ENCODE assay signal across 22 cellular contexts in the genomic region with DNA sequence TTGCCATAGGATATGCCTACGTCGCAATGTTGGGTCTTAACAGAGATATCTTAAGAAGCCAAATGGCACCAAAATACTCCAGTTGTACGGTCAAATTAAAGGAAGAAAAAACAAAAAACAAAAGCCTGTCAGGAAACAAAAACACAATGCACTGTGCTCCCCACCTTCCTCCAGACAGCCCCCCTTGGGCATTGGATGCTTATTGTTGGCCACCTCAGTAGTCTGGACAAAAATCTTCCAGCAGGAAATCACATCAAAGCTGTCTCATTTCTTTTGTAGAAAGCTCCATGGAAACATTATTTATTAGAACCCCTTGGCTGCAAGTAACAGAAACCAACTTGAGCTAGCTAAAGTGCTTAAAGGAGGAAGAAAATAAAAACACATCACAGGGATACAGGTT.
"Had no signal": no experiment of that assay in that cellular context is flagged by ENCODE, and none has a peak within 500 bp of the region (broad histone marks: within the 10 kb centered on the region; RNA-seq: fewer than 3 reads in every experiment).

No MANE protein-coding gene starts in this region.

- DNase-seq: hippocampal formation; kidney glomerular epithelial cell; left cardiac atrium; lower lobe of right lung; naive thymus-derived CD8-positive, alpha-beta T cell; nephron progenitor cell; ovary; right lobe of liver; stimulated activated CD4-positive, alpha-beta T cell treated with anti-CD3 and anti-CD28 coated beads, Interleukin-1b, Interleukin-23, amount 100 ng/mL, for 48 hours; stimulated activated CD4-positive, alpha-beta T cell treated with anti-CD3 and anti-CD28 coated beads, Interleukin-2, amount 100 ng/mL, for 48 hours; stimulated activated CD4-positive, alpha-beta T cell treated with anti-CD3 and anti-CD28 coated beads, Interleukin-4, amount 100 ng/mL, for 4 hours; stimulated activated CD8-positive, alpha-beta memory T cell treated with anti-CD3 and anti-CD28 coated beads, Interleukin-4, amount 100 ng/mL, for 48 hours; stimulated activated naive CD4-positive, alpha-beta T cell treated with Interleukin-2 at 50 U/mL for 16 hours; stimulated activated naive CD8-positive, alpha-beta T cell treated with anti-CD3 and anti-CD28 coated beads, Interleukin-15, amount 100 ng/mL, for 72 hours; substantia nigra; uterus had no signal

- H3K27ac Mint-ChIP-seq: naive thymus-derived CD8-positive, alpha-beta T cell; nephron progenitor cell; progenitor cell of endocrine pancreas; stimulated activated memory B cell treated with anti-CD40 and anti-IgM and Interleukin-4, amounts not matched to agents 10 μg/mL and 1 μg/mL and 100 μg/mL, for 72 hours; stimulated activated naive CD8-positive, alpha-beta T cell treated with anti-CD3 and anti-CD28 coated beads, Interleukin-15, amount 100 ng/mL, for 72 hours; type B pancreatic cell had no signal

- H3K9me3 ChIP-seq: lower lobe of right lung, ovary, right atrium auricular region, right lobe of liver, tibial nerve, uterus had no signal

- H3K4me1 Mint-ChIP-seq: stimulated activated memory B cell treated with anti-CD40 and anti-IgM and Interleukin-4, amounts not matched to agents 10 μg/mL and 1 μg/mL and 100 μg/mL, for 72 hours; stimulated activated naive CD8-positive, alpha-beta T cell treated with anti-CD3 and anti-CD28 coated beads, Interleukin-15, amount 100 ng/mL, for 72 hours had no signal

- H3K27me3 Mint-ChIP-seq: stimulated activated memory B cell treated with anti-CD40 and anti-IgM and Interleukin-4, amounts not matched to agents 10 μg/mL and 1 μg/mL and 100 μg/mL, for 72 hours; stimulated activated naive CD8-positive, alpha-beta T cell treated with anti-CD3 and anti-CD28 coated beads, Interleukin-15, amount 100 ng/mL, for 72 hours had no signal

- H3K27me3 ChIP-seq: ovary, right atrium auricular region, right lobe of liver, tibial nerve, uterus had no signal

- H3K4me1 ChIP-seq: lower lobe of right lung, right lobe of liver, uterus had no signal

- H3K36me3 ChIP-seq: lower lobe of right lung, ovary, right atrium auricular region, right lobe of liver, tibial nerve, uterus had no signal

- H3K4me3 ChIP-seq: lower lobe of right lung, ovary, right atrium auricular region, right lobe of liver, smooth muscle cell, tibial nerve, uterus had no signal

- H3K9me3 Mint-ChIP-seq: nephron progenitor cell, type B pancreatic cell had no signal

- H3K4me3 Mint-ChIP-seq: naive thymus-derived CD8-positive, alpha-beta T cell; nephron progenitor cell; stimulated activated memory B cell treated with anti-CD40 and anti-IgM and Interleukin-4, amounts not matched to agents 10 μg/mL and 1 μg/mL and 100 μg/mL, for 72 hours; stimulated activated naive CD8-positive, alpha-beta T cell treated with anti-CD3 and anti-CD28 coated beads, Interleukin-15, amount 100 ng/mL, for 72 hours; type B pancreatic cell had no signal

- H3K36me3 Mint-ChIP-seq: naive thymus-derived CD8-positive, alpha-beta T cell; stimulated activated memory B cell treated with anti-CD40 and anti-IgM and Interleukin-4, amounts not matched to agents 10 μg/mL and 1 μg/mL and 100 μg/mL, for 72 hours; type B pancreatic cell had no signal

- H3K27ac ChIP-seq: lower lobe of right lung, ovary, right atrium auricular region, right lobe of liver, tibial nerve, uterus had no signal
